ENCODE assay signal across 11 cellular contexts in the genomic region with DNA sequence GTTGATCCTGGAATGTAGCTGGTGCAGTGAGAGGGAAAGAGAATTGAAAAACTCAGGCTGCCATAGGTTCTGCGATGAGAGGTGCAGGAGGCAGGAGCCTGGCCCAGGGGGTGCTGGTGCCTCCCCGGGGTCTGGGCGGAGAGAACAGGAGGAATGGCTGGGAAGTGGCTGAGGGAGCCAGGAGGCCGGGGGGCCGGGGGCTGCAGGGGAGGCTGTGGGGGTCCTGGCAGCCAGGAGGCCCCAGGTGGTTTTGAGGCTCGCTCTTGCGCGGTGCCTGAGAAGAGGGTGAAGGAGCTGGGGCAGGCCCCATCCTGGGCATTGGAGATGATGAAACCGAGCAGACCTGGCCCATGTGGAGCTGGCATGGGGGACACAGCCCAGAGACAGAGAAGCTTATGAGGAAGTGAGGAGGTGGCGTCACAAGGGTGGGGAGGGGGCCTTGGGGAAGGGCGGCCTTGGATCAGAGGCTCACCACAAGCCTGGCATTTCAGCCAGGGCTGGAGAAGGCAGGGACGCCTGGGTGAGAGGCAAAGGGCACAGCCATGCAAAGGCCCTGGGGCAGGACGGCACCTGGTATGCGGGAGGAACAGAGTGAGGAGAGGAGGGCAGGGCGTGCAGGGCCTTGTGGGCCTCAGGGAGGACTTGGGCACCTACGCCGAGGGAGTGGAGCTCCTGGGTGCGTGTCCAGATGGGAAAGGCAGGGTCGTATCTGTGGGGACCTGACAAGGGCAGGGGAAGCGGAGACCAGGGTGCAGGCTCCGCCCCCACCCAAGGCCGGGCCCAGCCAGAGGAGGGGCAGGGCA. TPM values are rescaled to one million over a fixed set of nuclear protein-coding genes. Genes with fewer than 3 reads are reported as not detected.
DNase-seq lines count a peak whose midpoint lies in the region; ATAC-seq and TF ChIP-seq lines count a peak whose summit lies in the region.
"Had no signal": no experiment of that assay in that cellular context is flagged by ENCODE, and none has a peak within 500 bp of the region (broad histone marks: within the 10 kb centered on the region; RNA-seq: fewer than 3 reads in every experiment).

No MANE protein-coding gene starts in this region.

- no peaks in the 10 kb centered on the region for H3K4me1 ChIP-seq in foreskin keratinocyte
- H3K4me1 ChIP-seq: body of pancreas had no signal

- TF ChIP-seq POLR2A in erythroblast (IDR thresholded peaks at IDR 0.05; ENCODE audit: low read length), result no peak

- no peak for TF ChIP-seq CTCF in RWPE1 (conservative IDR thresholded peaks at IDR 0.05; ENCODE audit: low read depth)
- TF ChIP-seq CTCF in foreskin keratinocyte (conservative IDR thresholded peaks at IDR 0.05), result no peak

- CTCF ChIA-PET in RWPE1 (lab: Yijun Ruan, JAX), result no interaction called here

- H3K27me3 ChIP-seq in foreskin keratinocyte, result no peaks in the 10 kb centered on the region
- H3K27me3 ChIP-seq: body of pancreas had no signal

- peak; percentile 16 for ATAC-seq in left colon
- no peak for ATAC-seq in foreskin keratinocyte
- ATAC-seq in HG02588 (IDR thresholded peaks at IDR 0.05; ENCODE audit: unreplicated experiment), result no peak

- DNase-seq in CD1c-positive myeloid dendritic cell (ENCODE audit: extremely low spot score) (peak; percentile 51), RWPE1 (ENCODE audit: low spot score) (no peak), left colon (no peak), foreskin keratinocyte (no peak), erythroblast (lab: John Stamatoyannopoulos, UW) (no peak)
- DNase-seq: body of pancreas; CD8-positive, alpha-beta memory T cell; mammary epithelial cell; NCI-H345 had no signal

- POLR2A ChIA-PET in RWPE1 (lab: Yijun Ruan, JAX; ENCODE audit: low non-redundant PET), result interaction anchor here (0.6 kb wide), 1 partner anchor 71 kb away, joined by 4 read pairs; no protein-coding TSS in a partner anchor

- peak overlapping the region; percentile 45 for H3K27ac ChIP-seq in RWPE1
- H3K27ac ChIP-seq in foreskin keratinocyte, result no peak overlapping the region
- H3K27ac ChIP-seq: body of pancreas had no signal

- intact Hi-C loops in left colon (cut with DNase I, micrococcal nuclease), result no loop called here

RNA-seq across cellular contexts. Expression of a gene that starts 1.3 kb away (rescaled TPM):
- total RNA-seq in left colon, result 1 to 10 TPM; 2.2 to 3.5 TPM
- total RNA-seq in foreskin keratinocyte, result not detected in 2 replicates
- polyA plus RNA-seq in foreskin keratinocyte, result not detected in 2 replicates
- total RNA-seq: renal cortical epithelial cell had no signal
- polyA plus RNA-seq: mammary epithelial cell had no signal

RNA-seq across cellular contexts. Expression of a gene that starts 19.7 kb away (rescaled TPM):
- total RNA-seq in left colon, result 10 to 100 TPM; 31.0 to 41.1 TPM
- 49.1 and 57.5 TPM in 2 replicates for total RNA-seq in foreskin keratinocyte
- 56.0 and 62.9 TPM in 2 replicates for polyA plus RNA-seq in foreskin keratinocyte

RNA-seq across cellular contexts. Expression of a gene that starts 31.5 kb away (rescaled TPM):
- 10 to 100 TPM; 39.7 to 47.2 TPM for total RNA-seq in left colon
- 39.7 and 43.1 TPM in 2 replicates for total RNA-seq in foreskin keratinocyte
- polyA plus RNA-seq in foreskin keratinocyte, result 36.7 and 37.9 TPM in 2 replicates

RNA-seq across cellular contexts. Expression of a gene that starts 35.1 kb away (rescaled TPM):
- total RNA-seq in left colon (10 to 100 TPM; 85.6 to 88.2 TPM), foreskin keratinocyte (51.9 and 59.9 TPM in 2 replicates)
- polyA plus RNA-seq in foreskin keratinocyte, result 72.2 and 77.7 TPM in 2 replicates

RNA-seq across cellular contexts. Expression of a gene that starts 37.2 kb away (rescaled TPM):
- total RNA-seq in left colon, result 10 to 100 TPM in 1 of 2 donors, 1 to 10 TPM in 1; 8.8 to 13.6 TPM
- total RNA-seq in foreskin keratinocyte, result 12.3 and 12.6 TPM in 2 replicates
- 17.2 and 17.8 TPM in 2 replicates for polyA plus RNA-seq in foreskin keratinocyte
